ENCODE assay signal across 8 cellular contexts in the genomic region with DNA sequence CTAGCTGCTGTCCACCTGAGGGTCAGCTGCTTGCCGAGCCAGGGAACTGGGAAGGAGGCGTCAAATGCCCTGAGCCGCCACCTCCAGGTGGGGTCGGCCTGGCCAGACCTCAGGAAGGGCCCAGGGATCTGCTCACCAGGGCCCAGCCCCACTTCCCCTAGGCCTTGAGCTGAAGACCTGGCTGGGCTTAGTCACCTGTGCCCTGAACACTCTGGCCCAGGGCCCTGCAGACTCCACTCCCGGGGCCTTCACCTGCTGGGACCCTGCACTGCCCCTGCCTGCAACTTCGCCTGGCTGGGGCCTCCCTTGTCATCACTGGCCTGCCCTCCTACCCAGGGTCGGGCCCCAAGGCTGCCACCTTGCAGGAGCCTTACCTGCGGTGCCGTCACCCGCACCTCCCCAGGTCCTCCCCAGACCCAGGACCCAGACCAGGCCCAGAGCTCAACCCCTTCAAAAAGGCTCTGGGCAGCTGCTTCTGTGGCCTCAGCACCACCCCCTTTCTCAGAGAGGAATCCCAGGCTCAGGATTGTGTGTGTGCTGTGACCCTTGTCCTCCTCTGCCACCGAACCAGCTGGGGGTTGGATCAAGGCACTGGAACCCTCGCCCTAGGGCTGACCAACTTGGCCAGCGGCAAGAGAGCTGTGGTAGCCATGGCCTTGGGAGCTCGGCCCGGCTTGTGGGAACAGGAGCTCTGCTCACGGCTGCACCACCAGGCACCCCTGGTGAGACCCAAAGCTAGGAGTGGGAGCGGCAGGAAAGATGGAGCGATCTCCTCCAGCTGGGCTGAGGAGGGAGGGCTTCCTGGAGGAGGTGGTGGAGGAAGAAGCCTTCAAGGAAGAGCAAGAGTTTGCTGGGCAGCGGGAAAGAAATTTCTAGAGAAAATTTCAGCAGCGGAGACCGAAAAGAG. TPM values are rescaled to one million over a fixed set of nuclear protein-coding genes. Genes with fewer than 3 reads are reported as not detected.
DNase-seq lines count a peak whose midpoint lies in the region; ATAC-seq and TF ChIP-seq lines count a peak whose summit lies in the region.

No MANE protein-coding gene starts in this region.

- H3K27ac ChIP-seq in HUES64 (ENCODE audit: low read depth, low read length) (no peak overlapping the region), mammary epithelial cell (ENCODE audit: insufficient read depth, low read depth, low read length) (no peak overlapping the region), muscle layer of colon (ENCODE audit: low read depth, low read length) (peak overlapping the region; percentile 67)

- H3K27me3 ChIP-seq in HUES64 (ENCODE audit: insufficient read depth, low read length), result no peaks in the 10 kb centered on the region; the same call in 1 of the 2 replicates
- no peaks in the 10 kb centered on the region for H3K27me3 ChIP-seq in mammary epithelial cell (ENCODE audit: insufficient read depth, low read length)
- peaks cover 0 to 6% of the 10 kb centered on the region in 2 donors for H3K27me3 ChIP-seq in muscle layer of colon (ENCODE audit: control insufficient read depth in 1 of 2, insufficient read depth in 2 of 2, low read length in 2 of 2)

- intact Hi-C loops in mammary epithelial cell (cut with micrococcal nuclease), result loop anchor here (1.0 kb wide), 1 partner anchor 10 kb away; no protein-coding TSS in a partner anchor

- CTCF ChIA-PET in mammary epithelial cell (lab: Charles Lee; ENCODE audit: low non-redundant PET), result no interaction called here

- peak overlapping the region; percentile 84 for H3K4me2 ChIP-seq in mammary epithelial cell (ENCODE audit: insufficient read depth, low read depth, low read length)

- dilution Hi-C loops in mammary epithelial cell (cut with HindIII; ENCODE audit: low sequenced_read_pairs), result no loop called here

- peak overlapping the region; percentile 78 for H2AFZ ChIP-seq in mammary epithelial cell (ENCODE audit: low read depth, low read length)

- peak overlapping the region; percentile 93 for H3K4me3 ChIP-seq in HUES64 (ENCODE audit: low read length)
- H3K4me3 ChIP-seq in mammary epithelial cell (replicated peaks in 1 of 3; ENCODE audit: insufficient read depth in 1 of 3, low read depth in 2 of 3, low read length in 3 of 3), result peak overlapping the region; percentile 49 to 99 (median 70)
- H3K4me3 ChIP-seq in muscle layer of colon (ENCODE audit: low read depth in 1 of 2, low read length in 2 of 2), result peak overlapping the region; percentile 58 to 65

- H3K4me1 ChIP-seq in HUES64 (ENCODE audit: insufficient read depth, low read length) (peaks cover 5% of the 10 kb centered on the region; the same call in 1 of the 2 replicates), mammary epithelial cell (ENCODE audit: insufficient read depth, low read length) (peaks cover 21% of the 10 kb centered on the region), muscle layer of colon (ENCODE audit: insufficient read depth, low read length) (peaks cover 21% of the 10 kb centered on the region)

- DNase-seq in A172 (ENCODE audit: low spot score), result peak; percentile 35
- no peak for DNase-seq in mammary epithelial cell
- no peak for DNase-seq in ureter (ENCODE audit: low spot score)

- ATAC-seq in GM18907 (IDR thresholded peaks at IDR 0.05; ENCODE audit: unreplicated experiment) (no peak), GM21619 (IDR thresholded peaks at IDR 0.05; ENCODE audit: unreplicated experiment) (no peak), HG03432 (IDR thresholded peaks at IDR 0.05; ENCODE audit: unreplicated experiment) (no peak)

- no peaks in the 10 kb centered on the region for H4K20me1 ChIP-seq in mammary epithelial cell (ENCODE audit: insufficient read depth, low read length)

- peaks cover 26% of the 10 kb centered on the region for H3K79me2 ChIP-seq in mammary epithelial cell (ENCODE audit: insufficient read depth, low read length)

- H3K9me3 ChIP-seq in HUES64 (ENCODE audit: insufficient read depth, low read depth, low read length) (no peaks in the 10 kb centered on the region), mammary epithelial cell (replicated peaks; ENCODE audit: insufficient read depth, low read length) (no peaks in the 10 kb centered on the region), muscle layer of colon (ENCODE audit: low read length) (no peaks in the 10 kb centered on the region)

- no TSS peak for BruUV-seq in mammary epithelial cell (replicated peaks; lab: Mats Ljungman, UMichigan)

- H3K9ac ChIP-seq in HUES64 (ENCODE audit: low read depth, low read length) (peak overlapping the region; percentile 84; the same call in 1 of the 2 replicates), mammary epithelial cell (ENCODE audit: insufficient read depth, low read length) (peak overlapping the region; percentile 2), muscle layer of colon (ENCODE audit: low read length) (no peak overlapping the region)

- 56% methylated on average over 21 of the region's 21 CpGs for WGBS in HUES64
- 70% methylated on average over 12 of the region's 21 CpGs for WGBS in mammary epithelial cell (ENCODE audit: low coverage, missing lambda C conversion rate)

- in situ Hi-C loops in mammary epithelial cell (cut with MboI; ENCODE audit: low sequenced_read_pairs in 2 of 2), result no loop called here

- H3K36me3 ChIP-seq in HUES64 (ENCODE audit: insufficient read depth, low read length) (peaks cover 20% of the 10 kb centered on the region), mammary epithelial cell (ENCODE audit: insufficient read depth, low read length) (peaks cover 3% of the 10 kb centered on the region), muscle layer of colon (ENCODE audit: insufficient read depth, low read length) (peaks cover 6% of the 10 kb centered on the region)

- TF ChIP-seq CTCF in mammary epithelial cell (conservative IDR thresholded peaks at IDR 0.05 in 1 of 2, IDR thresholded peaks at IDR 0.05 in 1 of 2; ENCODE audit: extremely low read depth in 1 of 2, insufficient read depth in 1 of 2, low read depth in 1 of 2, low read length in 2 of 2), result no peak

RNA-seq across cellular contexts. Expression of gene NELFB, which starts 1.2 kb away (rescaled TPM):
- total RNA-seq in A172 (2014; rRNA removed; shearing (Covaris generic)), result 104 and 116 TPM in 2 replicates
- polyA plus RNA-seq in HUES64 (2013, experiment 1 of 2), result 46.6 TPM
- 44.0 TPM for polyA plus RNA-seq in HUES64 (2013, experiment 2 of 2)
- 10 to 100 TPM; 39.5 to 54.9 TPM for total RNA-seq in mammary epithelial cell
- polyA plus RNA-seq in mammary epithelial cell, result 44.4 TPM
- 37.9 TPM for polyA minus RNA-seq in mammary epithelial cell
- 45.2 TPM for total RNA-seq in ureter

RNA-seq across cellular contexts. Expression of gene STPG3, which starts 2.9 kb away (rescaled TPM):
- not detected in 2 replicates for total RNA-seq in A172 (2014; rRNA removed; shearing (Covaris generic))
- not detected for polyA plus RNA-seq in HUES64 (2013, experiment 1 of 2)
- polyA plus RNA-seq in HUES64 (2013, experiment 2 of 2), result not detected
- total RNA-seq in mammary epithelial cell (not detected), ureter (not detected)
- not detected for polyA plus RNA-seq in mammary epithelial cell
- polyA minus RNA-seq in mammary epithelial cell, result not detected

RNA-seq across cellular contexts. Expression of gene TUBB4B, which starts 12.9 kb away (rescaled TPM):
- 599 and 717 TPM in 2 replicates for total RNA-seq in A172 (2014; rRNA removed; shearing (Covaris generic))
- polyA plus RNA-seq in HUES64 (2013, experiment 1 of 2), result 261 TPM
- 276 TPM for polyA plus RNA-seq in HUES64 (2013, experiment 2 of 2)
- total RNA-seq in mammary epithelial cell (100 to 1,000 TPM; 177 to 464 TPM), ureter (351 TPM)
- 853 TPM for polyA plus RNA-seq in mammary epithelial cell
- polyA minus RNA-seq in mammary epithelial cell, result 613 TPM

RNA-seq across cellular contexts. Expression of gene SLC34A3, which starts 23.3 kb away (rescaled TPM):
- total RNA-seq in A172 (2014; rRNA removed; shearing (Covaris generic)), result 1.1 and 1.6 TPM in 2 replicates
- polyA plus RNA-seq in HUES64 (2013, experiment 1 of 2), result not detected
- not detected for polyA plus RNA-seq in HUES64 (2013, experiment 2 of 2)
- total RNA-seq in mammary epithelial cell, result not detected
- polyA plus RNA-seq in mammary epithelial cell, result not detected
- not detected for polyA minus RNA-seq in mammary epithelial cell
- total RNA-seq in ureter, result not detected

RNA-seq across cellular contexts. Expression of gene TOR4A, which starts 23.6 kb away (rescaled TPM):
- 79.6 and 94.5 TPM in 2 replicates for total RNA-seq in A172 (2014; rRNA removed; shearing (Covaris generic))
- 7.3 TPM for polyA plus RNA-seq in HUES64 (2013, experiment 1 of 2)
- 8.5 TPM for polyA plus RNA-seq in HUES64 (2013, experiment 2 of 2)
- 1 to 10 TPM in 1 of 2 donors, under 1 TPM in 1; 0.73 to 1.5 TPM for total RNA-seq in mammary epithelial cell
- polyA plus RNA-seq in mammary epithelial cell, result 0.11 TPM
- not detected for polyA minus RNA-seq in mammary epithelial cell
- total RNA-seq in ureter, result 15.4 TPM
